Comparison of ENCODE assay signal across 7 cellular contexts in genomic region chr20:33731693-33732165, GRCh38. TPM values are rescaled to one million over a fixed set of nuclear protein-coding genes. Genes with fewer than 3 reads are reported as not detected.
DNase-seq lines count a peak whose midpoint lies in the region; ATAC-seq, FAIRE-seq and TF ChIP-seq lines count a peak whose summit lies in the region.

Gene ZNF341 (plus strand): TSS chr20:33731996. CDS start chr20:33732022, 26 bp downstream.

- no peaks in the 10 kb centered on the region for H3K36me3 ChIP-seq in astrocyte (ENCODE audit: insufficient read depth, low read length)

- no peaks in the 10 kb centered on the region for H3K27me3 ChIP-seq in astrocyte (ENCODE audit: insufficient read depth, low read length)

- H3K4me3 ChIP-seq in astrocyte (ENCODE audit: insufficient read depth, low read depth, low read length), result peak within 1 kb of the TSS; percentile 81

- DNase-seq in NCI-H146 treated with DMSO at 0.1 percent for 48 hours (lab: John Stamatoyannopoulos, UW; ENCODE audit: unreplicated experiment), result peak; percentile 85
- peak; percentile 79 for DNase-seq in T-helper 22 cell (ENCODE audit: low read depth)
- no peak for DNase-seq in astrocyte (ENCODE audit: low read depth)
- peak; percentile 85 for DNase-seq in iPS-NIHi7 (ENCODE audit: extremely low spot score)
- DNase-seq in smooth muscle cell of the brain vasculature (ENCODE audit: low read depth, low spot score), result peak; percentile 46

- peaks cover 9% of the 10 kb centered on the region for H3K4me1 ChIP-seq in astrocyte (ENCODE audit: insufficient read depth, low read length)

- peak within 1 kb of the TSS; percentile 70 for H3K9ac ChIP-seq in astrocyte (ENCODE audit: low read length)

- peak within 1 kb of the TSS; percentile 92 for H3K27ac Mint-ChIP-seq in astrocyte (ENCODE audit: unreplicated experiment)

- ATAC-seq in GM18505 (IDR thresholded peaks at IDR 0.05; ENCODE audit: unreplicated experiment), result peak; percentile 69
- ATAC-seq in HG02884 (IDR thresholded peaks at IDR 0.05; ENCODE audit: unreplicated experiment), result peak; percentile 72

- peaks cover 7% of the 10 kb centered on the region for H3K36me3 Mint-ChIP-seq in astrocyte (ENCODE audit: low read depth, unreplicated experiment)

- peak within 1 kb of the TSS; percentile 95 for H3K4me2 ChIP-seq in astrocyte (ENCODE audit: low read length)

- no peaks in the 10 kb centered on the region for H4K20me1 ChIP-seq in astrocyte (ENCODE audit: insufficient read depth, low read length)

- TF ChIP-seq POLR2A in GM18505 (IDR thresholded peaks at IDR 0.05; ENCODE audit: borderline replicate concordance, extremely low read depth, insufficient read depth, insufficient read length), result no peak

- peaks cover 12% of the 10 kb centered on the region for H3K4me1 Mint-ChIP-seq in astrocyte (ENCODE audit: low read depth, unreplicated experiment)

- peak within 1 kb of the TSS; percentile 42 for H3K27ac ChIP-seq in astrocyte (ENCODE audit: low read depth, low read length)

- peaks cover 5% of the 10 kb centered on the region for H3K9me3 Mint-ChIP-seq in astrocyte (ENCODE audit: unreplicated experiment)

- H2AFZ ChIP-seq in astrocyte (ENCODE audit: low read depth, low read length), result peak within 1 kb of the TSS; percentile 97

- TF ChIP-seq CTCF in astrocyte (IDR thresholded peaks at IDR 0.05; ENCODE audit: insufficient read depth, low read depth, low read length), result peak; percentile 45

- FAIRE-seq in astrocyte (lab: Jason Lieb, UNC), result no peak

- H3K9me3 ChIP-seq in astrocyte (ENCODE audit: insufficient read depth, low read depth, low read length), result peaks cover 2% of the 10 kb centered on the region

- H3K27me3 Mint-ChIP-seq in astrocyte (ENCODE audit: low read depth, unreplicated experiment), result peaks cover 2% of the 10 kb centered on the region

- peak within 1 kb of the TSS; percentile 87 for H3K4me3 Mint-ChIP-seq in astrocyte (ENCODE audit: unreplicated experiment)

- H3K79me2 ChIP-seq in astrocyte (ENCODE audit: insufficient read depth, low read length), result no peaks in the 10 kb centered on the region

RNA-seq across cellular contexts. Expression of gene ZNF341, which starts in this region (rescaled TPM):
- total RNA-seq in astrocyte, result 1.9 and 2.0 TPM in 2 replicates
